In the genomic region with DNA sequence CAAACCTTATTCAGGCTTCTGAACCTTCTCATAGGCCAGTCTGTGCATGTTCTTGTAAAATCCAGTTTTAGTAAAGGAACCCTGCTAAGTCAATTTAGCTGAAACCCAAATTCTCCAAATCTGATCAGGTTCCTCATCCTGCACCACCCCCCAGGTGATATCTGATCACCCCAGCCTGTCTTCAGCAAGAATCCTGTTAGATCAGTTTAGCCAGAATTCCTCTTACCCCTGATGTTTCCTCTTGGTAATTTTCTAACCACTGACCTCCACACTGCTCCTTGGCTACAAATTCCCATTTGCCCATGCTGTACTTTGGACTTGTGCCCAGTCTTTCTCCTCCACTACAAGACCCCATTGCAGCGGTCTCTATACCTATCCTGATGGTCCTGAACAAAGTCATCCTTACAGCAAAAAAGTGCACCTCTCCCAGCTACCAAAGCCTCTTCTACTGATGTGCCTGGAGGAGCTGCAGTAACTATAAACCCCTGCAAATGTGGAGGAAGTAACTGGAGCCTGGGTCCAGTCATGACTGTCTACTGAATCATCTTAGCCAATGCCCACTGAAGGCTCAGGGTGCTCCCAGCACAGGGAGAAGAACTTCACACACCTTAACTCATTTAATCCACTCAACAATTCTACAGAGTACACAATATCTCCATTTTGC, we compare ENCODE assay signal across 22 cellular contexts. TPM values are rescaled to one million over a fixed set of nuclear protein-coding genes. Genes with fewer than 3 reads are reported as not detected.
DNase-seq lines count a peak whose midpoint lies in the region; ATAC-seq, FAIRE-seq and TF ChIP-seq lines count a peak whose summit lies in the region.
"Had no signal": no experiment of that assay in that cellular context is flagged by ENCODE, and none has a peak within 500 bp of the region (broad histone marks: within the 10 kb centered on the region; RNA-seq: fewer than 3 reads in every experiment).

No MANE protein-coding gene starts in this region.

- intact Hi-C loops in CD14-positive monocyte (cut with micrococcal nuclease) (no loop called here), kidney (cut with DNase I) (no loop called here), sigmoid colon (cut with DNase I) (no loop called here)

- H3K9me3 Mint-ChIP-seq in CD14-positive monocyte = no peaks in the 10 kb centered on the region
- H3K9me3 Mint-ChIP-seq: activated T-helper 17 cell treated with anti-CD3 and anti-CD28 coated beads, Interleukin-2, amount 50 U/mL, for 72 hours; central memory CD8-positive, alpha-beta T cell; T-helper 1 cell treated with Interleukin-12 subunit alpha and Interleukin-12 subunit beta and Interleukin-4 antibody, amounts not matched to agents 30 μg/mL and 1 μg/mL, for 36 hours had no signal

- DNase-seq in CD14-positive monocyte (ENCODE audit: low spot score) (no peak), HCEC 1CT (peak; percentile 54), kidney (peak; percentile 1), SKM-1 (lab: John Stamatoyannopoulos, UW; ENCODE audit: unreplicated experiment) (no peak), pons (ENCODE audit: low spot score) (no peak), sigmoid colon (no peak)
- DNase-seq: AML-193; Calu3; effector memory CD4-positive, alpha-beta T cell; hypothalamus; KG1; left cardiac atrium; mucosa of descending colon; NCI-H774; right cardiac atrium; stimulated activated CD4-positive, alpha-beta T cell treated with anti-CD3 and anti-CD28 coated beads, Interleukin-1b, Interleukin-23, amount 100 ng/mL, for 48 hours had no signal

- TF ChIP-seq POLR2A in sigmoid colon (IDR thresholded peaks at IDR 0.05) = no peak

- H3K4me1 Mint-ChIP-seq in CD14-positive monocyte = peaks cover 16% of the 10 kb centered on the region

- H3K27ac ChIP-seq in kidney (ENCODE audit: low read depth in 2 of 2, low read length in 2 of 2) = no peak overlapping the region
- H3K27ac ChIP-seq in sigmoid colon = no peak overlapping the region

- H3K27ac Mint-ChIP-seq in CD14-positive monocyte = peak overlapping the region in 5 of 7 donors; percentile 18 to 83 (median 51)
- H3K27ac Mint-ChIP-seq: activated T-helper 17 cell treated with anti-CD3 and anti-CD28 coated beads, Interleukin-2, amount 50 U/mL, for 72 hours; T-helper 1 cell treated with Interleukin-12 subunit alpha and Interleukin-12 subunit beta and Interleukin-4 antibody, amounts not matched to agents 30 μg/mL and 1 μg/mL, for 36 hours had no signal

- H3K36me3 ChIP-seq in kidney (ENCODE audit: control insufficient read depth in 1 of 2, insufficient read depth in 2 of 2, low read length in 2 of 2) (no peaks in the 10 kb centered on the region), sigmoid colon (no peaks in the 10 kb centered on the region)

- H3K9me3 ChIP-seq in kidney (ENCODE audit: control insufficient read depth in 1 of 2, low read length in 2 of 2) = no peaks in the 10 kb centered on the region
- no peaks in the 10 kb centered on the region for H3K9me3 ChIP-seq in sigmoid colon
- H3K9me3 ChIP-seq: mucosa of descending colon had no signal

- WGBS in sigmoid colon, 2 donors = 88 to 89% methylated on average over 1 of the region's 1 CpG

- H3K4me3 Mint-ChIP-seq in CD14-positive monocyte = peak overlapping the region in 1 of 2 donors; percentile 33
- H3K4me3 Mint-ChIP-seq: activated T-helper 17 cell treated with anti-CD3 and anti-CD28 coated beads, Interleukin-2, amount 50 U/mL, for 72 hours; central memory CD8-positive, alpha-beta T cell; T-helper 1 cell treated with Interleukin-12 subunit alpha and Interleukin-12 subunit beta and Interleukin-4 antibody, amounts not matched to agents 30 μg/mL and 1 μg/mL, for 36 hours had no signal

- ATAC-seq in SK-N-SH treated with all-trans-retinoic acid at 6 μM for 48 hours (peak; percentile 54), HG03342 (IDR thresholded peaks at IDR 0.05; ENCODE audit: unreplicated experiment) (no peak)
- ATAC-seq: activated T-helper 17 cell treated with anti-CD3 and anti-CD28 coated beads, Interleukin-2, amount 50 U/mL, for 72 hours; left cardiac atrium; right cardiac atrium had no signal

- no peak for FAIRE-seq in kidney (lab: Jason Lieb, UNC)

- peaks cover 0 to 3% (median 0%) of the 10 kb centered on the region in 3 donors for H3K27me3 ChIP-seq in sigmoid colon

- TF ChIP-seq CTCF in CD14-positive monocyte (IDR thresholded peaks at IDR 0.05) (no peak), kidney (IDR thresholded peaks at IDR 0.05; ENCODE audit: borderline replicate concordance, extremely low read depth, insufficient read depth) (no peak), sigmoid colon (IDR thresholded peaks at IDR 0.05) (no peak)

- no peak for TF ChIP-seq EP300 in sigmoid colon (IDR thresholded peaks at IDR 0.05)

- peaks cover 0 to 3% of the 10 kb centered on the region in 2 donors for H3K36me3 Mint-ChIP-seq in CD14-positive monocyte

- H3K9ac ChIP-seq in kidney (ENCODE audit: low read length in 2 of 2) = no peak overlapping the region

- H3K27me3 Mint-ChIP-seq in CD14-positive monocyte (ENCODE audit: low read depth in 3 of 3) = peaks cover 5 to 14% (median 6%) of the 10 kb centered on the region in 3 donors

- no peak overlapping the region for H3K4me3 ChIP-seq in kidney (ENCODE audit: low read length in 2 of 2)
- H3K4me3 ChIP-seq in sigmoid colon = no peak overlapping the region
- H3K4me3 ChIP-seq: mucosa of descending colon had no signal

- peaks cover 0 to 4% of the 10 kb centered on the region in 2 donors for H3K4me1 ChIP-seq in kidney (ENCODE audit: control insufficient read depth in 1 of 2, insufficient read depth in 1 of 2, low read depth in 1 of 2, low read length in 2 of 2)
- H3K4me1 ChIP-seq in sigmoid colon = no peaks in the 10 kb centered on the region

TF ChIP-seq in SK-N-SH treated with all-trans-retinoic acid at 6 μM for 48 hours, 23 proteins besides CTCF, POLR2A, EP300 and RAD21:
- TF ChIP-seq ARNTL (CRISPR knock-in tag; IDR thresholded peaks at IDR 0.05; ENCODE audit: borderline replicate concordance, low read depth) (no peak), TCF4 (CRISPR knock-in tag; IDR thresholded peaks at IDR 0.05; ENCODE audit: borderline replicate concordance) (no peak), RARB (CRISPR knock-in tag; IDR thresholded peaks at IDR 0.05) (no peak), ZFP30 (CRISPR knock-in tag; IDR thresholded peaks at IDR 0.05) (no peak), PPARA (CRISPR knock-in tag; IDR thresholded peaks at IDR 0.05; ENCODE audit: borderline replicate concordance) (no peak), ZNF8 (CRISPR knock-in tag; IDR thresholded peaks at IDR 0.05) (no peak), CSRNP3 (CRISPR knock-in tag; IDR thresholded peaks at IDR 0.05) (no peak), CSDC2 (CRISPR knock-in tag; IDR thresholded peaks at IDR 0.05) (no peak)
- TF ChIP-seq, protein P1, sequence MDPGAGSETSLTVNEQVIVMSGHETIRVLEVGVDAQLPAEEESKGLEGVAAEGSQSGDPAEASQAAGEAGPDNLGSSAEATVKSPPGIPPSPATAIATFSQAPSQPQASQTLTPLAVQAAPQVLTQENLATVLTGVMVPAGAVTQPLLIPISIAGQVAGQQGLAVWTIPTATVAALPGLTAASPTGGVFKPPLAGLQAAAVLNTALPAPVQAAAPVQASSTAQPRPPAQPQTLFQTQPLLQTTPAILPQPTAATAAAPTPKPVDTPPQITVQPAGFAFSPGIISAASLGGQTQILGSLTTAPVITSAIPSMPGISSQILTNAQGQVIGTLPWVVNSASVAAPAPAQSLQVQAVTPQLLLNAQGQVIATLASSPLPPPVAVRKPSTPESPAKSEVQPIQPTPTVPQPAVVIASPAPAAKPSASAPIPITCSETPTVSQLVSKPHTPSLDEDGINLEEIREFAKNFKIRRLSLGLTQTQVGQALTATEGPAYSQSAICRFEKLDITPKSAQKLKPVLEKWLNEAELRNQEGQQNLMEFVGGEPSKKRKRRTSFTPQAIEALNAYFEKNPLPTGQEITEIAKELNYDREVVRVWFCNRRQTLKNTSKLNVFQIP (CRISPR knock-in tag; IDR thresholded peaks at IDR 0.05; ENCODE audit: borderline replicate concordance, low read depth) = no peak

RNA-seq across cellular contexts. Expression of gene TEX14, which starts 23.8 kb away (rescaled TPM):
- not detected for polyA plus RNA-seq in CD14-positive monocyte
- total RNA-seq in kidney = 0.22 TPM
- polyA plus RNA-seq in kidney (ENCODE audit: insufficient read depth, low read depth, low replicate concordance) = 0.09 TPM
- total RNA-seq in sigmoid colon = under 1 TPM; 0.14 to 0.36 (median 0.30) TPM
- under 1 TPM in 1 of 3 donors, not detected in 2; 0.09 TPM for polyA plus RNA-seq in sigmoid colon
- total RNA-seq: H4 had no signal

RNA-seq across cellular contexts. Expression of gene RAD51C, which starts 24.3 kb away (rescaled TPM):
- 10 to 100 TPM; 13.1 to 14.5 TPM for polyA plus RNA-seq in CD14-positive monocyte
- total RNA-seq in kidney = 20.2 TPM
- 29.3 TPM for polyA plus RNA-seq in kidney (ENCODE audit: insufficient read depth, low read depth, low replicate concordance)
- total RNA-seq in sigmoid colon = 10 to 100 TPM; 16.8 to 25.2 (median 19.0) TPM
- 10 to 100 TPM in 1 of 3 donors, 1 to 10 TPM in 2; 6.0 to 20.1 (median 9.0) TPM for polyA plus RNA-seq in sigmoid colon

Comparison
In these comparisons a context has a peak if more than half of its experiments do, and no peak if none do; other contexts are left out.
1. DNase-seq: peak in HCEC 1CT (single experiment) and kidney (single experiment); none in CD14-positive monocyte (single experiment), SKM-1 (single experiment), pons (single experiment) and sigmoid colon (single experiment).